In the genomic region with DNA sequence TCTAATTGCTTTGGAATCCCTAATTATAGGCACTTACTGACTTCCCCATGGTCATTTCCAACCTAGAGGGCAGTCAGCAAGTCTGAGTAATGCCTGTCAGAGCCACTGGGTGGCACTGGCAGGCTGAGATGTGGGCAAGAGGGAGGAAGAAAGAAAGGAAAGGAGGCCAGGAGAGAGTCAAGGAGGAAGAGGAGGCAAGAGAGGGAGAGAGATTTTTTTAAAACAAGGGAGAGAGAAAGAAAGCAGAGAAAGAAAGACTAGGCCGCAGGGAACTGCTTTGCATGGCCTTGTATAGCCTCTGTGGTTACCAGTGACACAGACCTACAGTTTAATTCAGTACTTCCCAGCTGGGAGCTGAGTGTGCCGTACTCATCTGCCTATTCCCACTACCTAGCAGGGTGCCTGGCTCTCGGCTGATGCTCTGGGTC, we compare ENCODE assay signal across 8 cellular contexts.
A peak's percentile ranks its signal among the peaks of the same experiment; 100 is the strongest.
DNase-seq lines count a peak whose midpoint lies in the region; ATAC-seq lines count a peak whose summit lies in the region.

No MANE protein-coding gene starts in this region.

- DNase-seq in G401 (ENCODE audit: low spot score) (peak; percentile 58), LoVo (ENCODE audit: low spot score) (peak; percentile 60), cerebellum (ENCODE audit: low spot score) (peak; percentile 33), left lobe of liver (ENCODE audit: low spot score) (peak; percentile 53), cortex of kidney (lab: John Stamatoyannopoulos, UW) (no peak)
- peak; percentile 26 to 32 (median 28) for DNase-seq in stimulated activated CD4-positive, alpha-beta T cell treated with anti-CD3 and anti-CD28 coated beads, TNF-alpha, amount 100 ng/mL, for 4 hours (ENCODE audit: low read depth in 3 of 3)

- in situ Hi-C loops in G401 (cut with HindIII; ENCODE audit: low sequenced_read_pairs) = no loop called here

- ATAC-seq in GM21576 (IDR thresholded peaks at IDR 0.05; ENCODE audit: unreplicated experiment) (peak; percentile 65), left lobe of liver (peak; percentile 98)
- ATAC-seq in activated CD4-positive, CD25-positive, alpha-beta regulatory T cell treated with anti-CD3 and anti-CD28 coated beads, Interleukin-2, amount 50 U/mL, for 24 hours = peak; percentile 46 to 68
